3 cellular contexts compared by ENCODE assay signal in the genomic region with DNA sequence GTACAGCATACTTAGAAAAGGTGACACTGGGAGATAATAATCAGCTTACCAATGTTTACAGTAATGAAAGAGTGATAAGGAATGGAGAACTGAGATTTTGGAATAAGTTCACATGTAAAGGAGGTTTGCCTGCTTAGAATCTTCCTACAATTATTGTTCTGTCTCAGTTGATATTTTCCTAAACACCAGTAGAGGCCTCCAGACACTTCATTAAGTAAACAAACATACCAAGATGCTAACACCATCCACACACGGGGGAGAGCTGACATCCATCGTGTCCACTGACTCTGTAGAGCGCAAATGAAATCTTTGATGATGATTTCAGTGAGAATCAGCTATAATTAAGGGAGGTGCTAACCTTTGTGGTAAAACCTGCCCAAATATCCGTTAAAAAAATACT.
TF ChIP-seq lines count a peak whose summit lies in the region.

No MANE protein-coding gene starts in this region.

TF ChIP-seq in liver, 16 proteins besides CTCF, POLR2A, EP300 and RAD21:
- TF ChIP-seq ZBTB33 (IDR thresholded peaks at IDR 0.05) (no peak), FOXA2 (IDR thresholded peaks at IDR 0.05) (peak; percentile 28)
TF ChIP-seq in liver: peak in this region for 1.

TF ChIP-seq in HepG2, 621 proteins besides CTCF, POLR2A, EP300 and RAD21 (continued from another document):
- TF ChIP-seq CEBPB (IDR thresholded peaks at IDR 0.05; ENCODE audit: borderline replicate concordance, low read depth, low read length) (no peak), ZMYM2 (CRISPR knock-in tag; IDR thresholded peaks at IDR 0.05) (no peak), MED1 (CRISPR knock-in tag; IDR thresholded peaks at IDR 0.05) (no peak), GPN1 (CRISPR knock-in tag; IDR thresholded peaks at IDR 0.05; ENCODE audit: borderline replicate concordance) (no peak), SP2 (CRISPR knock-in tag; IDR thresholded peaks at IDR 0.05) (no peak), ZNF354B (CRISPR knock-in tag; IDR thresholded peaks at IDR 0.05) (no peak), HOXA7 (CRISPR knock-in tag; IDR thresholded peaks at IDR 0.05) (no peak), ZNF770 (CRISPR knock-in tag; IDR thresholded peaks at IDR 0.05) (no peak)
- TF ChIP-seq, protein P1, sequence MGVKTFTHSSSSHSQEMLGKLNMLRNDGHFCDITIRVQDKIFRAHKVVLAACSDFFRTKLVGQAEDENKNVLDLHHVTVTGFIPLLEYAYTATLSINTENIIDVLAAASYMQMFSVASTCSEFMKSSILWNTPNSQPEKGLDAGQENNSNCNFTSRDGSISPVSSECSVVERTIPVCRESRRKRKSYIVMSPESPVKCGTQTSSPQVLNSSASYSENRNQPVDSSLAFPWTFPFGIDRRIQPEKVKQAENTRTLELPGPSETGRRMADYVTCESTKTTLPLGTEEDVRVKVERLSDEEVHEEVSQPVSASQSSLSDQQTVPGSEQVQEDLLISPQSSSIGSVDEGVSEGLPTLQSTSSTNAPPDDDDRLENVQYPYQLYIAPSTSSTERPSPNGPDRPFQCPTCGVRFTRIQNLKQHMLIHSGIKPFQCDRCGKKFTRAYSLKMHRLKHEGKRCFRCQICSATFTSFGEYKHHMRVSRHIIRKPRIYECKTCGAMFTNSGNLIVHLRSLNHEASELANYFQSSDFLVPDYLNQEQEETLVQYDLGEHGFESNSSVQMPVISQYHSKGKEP (CRISPR knock-in tag; IDR thresholded peaks at IDR 0.05): no peak

TF ChIP-seq in SK-N-SH treated with all-trans-retinoic acid at 6 μM for 48 hours, 23 proteins besides CTCF, POLR2A, EP300 and RAD21 (continued from another document):
- TF ChIP-seq, protein P2, sequence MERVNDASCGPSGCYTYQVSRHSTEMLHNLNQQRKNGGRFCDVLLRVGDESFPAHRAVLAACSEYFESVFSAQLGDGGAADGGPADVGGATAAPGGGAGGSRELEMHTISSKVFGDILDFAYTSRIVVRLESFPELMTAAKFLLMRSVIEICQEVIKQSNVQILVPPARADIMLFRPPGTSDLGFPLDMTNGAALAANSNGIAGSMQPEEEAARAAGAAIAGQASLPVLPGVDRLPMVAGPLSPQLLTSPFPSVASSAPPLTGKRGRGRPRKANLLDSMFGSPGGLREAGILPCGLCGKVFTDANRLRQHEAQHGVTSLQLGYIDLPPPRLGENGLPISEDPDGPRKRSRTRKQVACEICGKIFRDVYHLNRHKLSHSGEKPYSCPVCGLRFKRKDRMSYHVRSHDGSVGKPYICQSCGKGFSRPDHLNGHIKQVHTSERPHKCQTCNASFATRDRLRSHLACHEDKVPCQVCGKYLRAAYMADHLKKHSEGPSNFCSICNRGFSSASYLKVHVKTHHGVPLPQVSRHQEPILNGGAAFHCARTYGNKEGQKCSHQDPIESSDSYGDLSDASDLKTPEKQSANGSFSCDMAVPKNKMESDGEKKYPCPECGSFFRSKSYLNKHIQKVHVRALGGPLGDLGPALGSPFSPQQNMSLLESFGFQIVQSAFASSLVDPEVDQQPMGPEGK (CRISPR knock-in tag; IDR thresholded peaks at IDR 0.05; ENCODE audit: borderline replicate concordance): no peak
- TF ChIP-seq ARNTL (CRISPR knock-in tag; IDR thresholded peaks at IDR 0.05; ENCODE audit: borderline replicate concordance, low read depth) (no peak), TOX (CRISPR knock-in tag; IDR thresholded peaks at IDR 0.05; ENCODE audit: borderline replicate concordance) (no peak), ZNF8 (CRISPR knock-in tag; IDR thresholded peaks at IDR 0.05) (no peak), CSDC2 (CRISPR knock-in tag; IDR thresholded peaks at IDR 0.05) (no peak), ZFP3 (CRISPR knock-in tag; IDR thresholded peaks at IDR 0.05) (no peak), CSRNP3 (CRISPR knock-in tag; IDR thresholded peaks at IDR 0.05) (no peak), POU6F1 (CRISPR knock-in tag; IDR thresholded peaks at IDR 0.05; ENCODE audit: borderline replicate concordance, low read depth) (no peak)
- TF ChIP-seq, protein P3, sequence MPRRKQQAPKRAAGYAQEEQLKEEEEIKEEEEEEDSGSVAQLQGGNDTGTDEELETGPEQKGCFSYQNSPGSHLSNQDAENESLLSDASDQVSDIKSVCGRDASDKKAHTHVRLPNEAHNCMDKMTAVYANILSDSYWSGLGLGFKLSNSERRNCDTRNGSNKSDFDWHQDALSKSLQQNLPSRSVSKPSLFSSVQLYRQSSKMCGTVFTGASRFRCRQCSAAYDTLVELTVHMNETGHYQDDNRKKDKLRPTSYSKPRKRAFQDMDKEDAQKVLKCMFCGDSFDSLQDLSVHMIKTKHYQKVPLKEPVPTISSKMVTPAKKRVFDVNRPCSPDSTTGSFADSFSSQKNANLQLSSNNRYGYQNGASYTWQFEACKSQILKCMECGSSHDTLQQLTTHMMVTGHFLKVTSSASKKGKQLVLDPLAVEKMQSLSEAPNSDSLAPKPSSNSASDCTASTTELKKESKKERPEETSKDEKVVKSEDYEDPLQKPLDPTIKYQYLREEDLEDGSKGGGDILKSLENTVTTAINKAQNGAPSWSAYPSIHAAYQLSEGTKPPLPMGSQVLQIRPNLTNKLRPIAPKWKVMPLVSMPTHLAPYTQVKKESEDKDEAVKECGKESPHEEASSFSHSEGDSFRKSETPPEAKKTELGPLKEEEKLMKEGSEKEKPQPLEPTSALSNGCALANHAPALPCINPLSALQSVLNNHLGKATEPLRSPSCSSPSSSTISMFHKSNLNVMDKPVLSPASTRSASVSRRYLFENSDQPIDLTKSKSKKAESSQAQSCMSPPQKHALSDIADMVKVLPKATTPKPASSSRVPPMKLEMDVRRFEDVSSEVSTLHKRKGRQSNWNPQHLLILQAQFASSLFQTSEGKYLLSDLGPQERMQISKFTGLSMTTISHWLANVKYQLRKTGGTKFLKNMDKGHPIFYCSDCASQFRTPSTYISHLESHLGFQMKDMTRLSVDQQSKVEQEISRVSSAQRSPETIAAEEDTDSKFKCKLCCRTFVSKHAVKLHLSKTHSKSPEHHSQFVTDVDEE (CRISPR knock-in tag; IDR thresholded peaks at IDR 0.05): no peak
